Comparison of ENCODE assay signal across 20 cellular contexts in the genomic region with DNA sequence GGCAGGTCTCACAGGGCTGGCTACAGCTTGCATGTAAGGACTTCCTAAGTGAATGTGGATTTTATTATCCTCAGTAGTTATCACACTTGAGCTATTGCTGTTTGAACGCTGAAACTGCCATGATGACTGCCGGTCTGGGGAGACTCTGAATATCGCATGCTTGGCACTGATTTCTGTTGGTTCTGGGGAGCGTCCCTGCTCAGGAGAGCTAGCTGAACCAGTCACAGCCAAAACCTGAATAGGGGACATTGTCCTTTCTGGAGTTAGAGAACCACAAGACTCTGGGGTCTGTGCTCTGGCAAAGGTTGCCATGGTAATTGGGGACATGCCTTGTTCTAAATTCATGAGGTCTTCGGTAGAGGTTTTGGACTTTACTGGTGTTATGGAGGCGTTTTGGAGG. TPM values are rescaled to one million over a fixed set of nuclear protein-coding genes. Genes with fewer than 3 reads are reported as not detected.
DNase-seq lines count a peak whose midpoint lies in the region; ATAC-seq and TF ChIP-seq lines count a peak whose summit lies in the region.
"Had no signal": no experiment of that assay in that cellular context is flagged by ENCODE, and none has a peak within 500 bp of the region (broad histone marks: within the 10 kb centered on the region; RNA-seq: fewer than 3 reads in every experiment).

No MANE protein-coding gene starts in this region.

- H3K27me3 ChIP-seq in esophagus muscularis mucosa (no peaks in the 10 kb centered on the region), sigmoid colon (no peaks in the 10 kb centered on the region), mammary epithelial cell (ENCODE audit: insufficient read depth, low read length) (no peaks in the 10 kb centered on the region), body of pancreas (no peaks in the 10 kb centered on the region)
- H3K27me3 ChIP-seq: BE2C, MG63 had no signal

- H3K4me3 ChIP-seq in esophagus muscularis mucosa: no peak overlapping the region
- no peak overlapping the region for H3K4me3 ChIP-seq in sigmoid colon
- no peak overlapping the region for H3K4me3 ChIP-seq in mammary epithelial cell (replicated peaks in 1 of 3; ENCODE audit: insufficient read depth in 1 of 3, low read depth in 2 of 3, low read length in 3 of 3)
- no peak overlapping the region for H3K4me3 ChIP-seq in body of pancreas
- H3K4me3 ChIP-seq: MG63 had no signal

- no peak for ATAC-seq in left ventricle myocardium superior
- ATAC-seq in body of pancreas: no peak
- ATAC-seq: PC-3 had no signal

- peaks cover 70% of the 10 kb centered on the region for H3K79me2 ChIP-seq in mammary epithelial cell (ENCODE audit: insufficient read depth, low read length)

- TF ChIP-seq EP300 in esophagus muscularis mucosa (IDR thresholded peaks at IDR 0.05): no peak
- no peak for TF ChIP-seq EP300 in sigmoid colon (IDR thresholded peaks at IDR 0.05)

- H2AFZ ChIP-seq in mammary epithelial cell (ENCODE audit: low read depth, low read length): no peak overlapping the region

- peaks cover 0 to 39% (median 13%) of the 10 kb centered on the region in 4 donors for H3K36me3 ChIP-seq in esophagus muscularis mucosa
- peaks cover 0 to 18% (median 5%) of the 10 kb centered on the region in 4 donors for H3K36me3 ChIP-seq in sigmoid colon
- H3K36me3 ChIP-seq in mammary epithelial cell (ENCODE audit: insufficient read depth, low read length): no peaks in the 10 kb centered on the region
- no peaks in the 10 kb centered on the region for H3K36me3 ChIP-seq in body of pancreas (replicated peaks in 1 of 2; ENCODE audit: insufficient read depth in 1 of 2, low read depth in 2 of 2)
- H3K36me3 ChIP-seq: BE2C had no signal

- dilution Hi-C loops in mammary epithelial cell (cut with HindIII; ENCODE audit: low sequenced_read_pairs): no loop called here

- no peak for TF ChIP-seq CTCF in esophagus muscularis mucosa (IDR thresholded peaks at IDR 0.05)
- TF ChIP-seq CTCF in sigmoid colon (IDR thresholded peaks at IDR 0.05): no peak
- no peak for TF ChIP-seq CTCF in mammary epithelial cell (conservative IDR thresholded peaks at IDR 0.05 in 1 of 2, IDR thresholded peaks at IDR 0.05 in 1 of 2; ENCODE audit: extremely low read depth in 1 of 2, insufficient read depth in 1 of 2, low read depth in 1 of 2, low read length in 2 of 2)
- no peak for TF ChIP-seq CTCF in body of pancreas (IDR thresholded peaks at IDR 0.05)

- intact Hi-C loops in left ventricle myocardium superior (cut with micrococcal nuclease): loop anchor here (10.0 kb wide), 1 partner anchor 206 kb away; no protein-coding TSS in a partner anchor
- intact Hi-C loops in cardiac septum (cut with DNase I): loop anchor here (5.0 kb wide), 1 partner anchor 74 kb away; no protein-coding TSS in a partner anchor
- intact Hi-C loops in esophagus muscularis mucosa (cut with DNase I): loop anchor here (10.0 kb wide), 1 partner anchor 196 kb away; no protein-coding TSS in a partner anchor
- intact Hi-C loops in sigmoid colon (cut with DNase I): loop anchor here (5.0 kb wide), 1 partner anchor 89 kb away; no protein-coding TSS in a partner anchor
- intact Hi-C loops in mammary epithelial cell (cut with micrococcal nuclease): no loop called here
- intact Hi-C loops in body of pancreas (cut with DNase I): loop anchor here (5.0 kb wide), 1 partner anchor 404 kb away; no protein-coding TSS in a partner anchor

- CTCF ChIA-PET in mammary epithelial cell (lab: Charles Lee; ENCODE audit: low non-redundant PET): no interaction called here

- no peak for TF ChIP-seq POLR2A in esophagus muscularis mucosa (IDR thresholded peaks at IDR 0.05; ENCODE audit: low read depth)
- no peak for TF ChIP-seq POLR2A in sigmoid colon (IDR thresholded peaks at IDR 0.05)
- TF ChIP-seq POLR2A in body of pancreas (IDR thresholded peaks at IDR 0.05): no peak

- H3K4me1 ChIP-seq in esophagus muscularis mucosa (peaks cover 47 to 84% (median 55%) of the 10 kb centered on the region in 4 donors), sigmoid colon (peaks cover 0 to 96% (median 72%) of the 10 kb centered on the region in 4 donors), mammary epithelial cell (ENCODE audit: insufficient read depth, low read length) (no peaks in the 10 kb centered on the region), body of pancreas (peaks cover 13% of the 10 kb centered on the region)
- H3K4me1 ChIP-seq: BE2C had no signal

- WGBS in esophagus muscularis mucosa: 80% methylated on average over 6 of the region's 6 CpGs
- WGBS in sigmoid colon, 2 donors: 88 to 89% methylated on average over 6 of the region's 6 CpGs
- 95% methylated on average over 6 of the region's 6 CpGs for WGBS in mammary epithelial cell (ENCODE audit: low coverage, missing lambda C conversion rate)
- 90 to 92% methylated on average over 6 of the region's 6 CpGs for WGBS in body of pancreas, 2 donors

- peak; percentile 27 for DNase-seq in left ventricle myocardium superior
- no peak for DNase-seq in cardiac septum (ENCODE audit: low spot score)
- no peak for DNase-seq in esophagus muscularis mucosa (ENCODE audit: extremely low spot score)
- no peak for DNase-seq in sigmoid colon
- DNase-seq in mammary epithelial cell: no peak
- DNase-seq in GM19238 (ENCODE audit: insufficient read length, low spot score): no peak
- no peak for DNase-seq in body of pancreas
- DNase-seq: BE2C; Caco-2; CD4-positive, CD25-positive, alpha-beta regulatory T cell; Kasumi-1; MG63; NCI-H1048; NCI-H1436; NCI-H1930; NCI-H226; NCI-H524 treated with DMSO at 0.1 percent for 48 hours; PC-3; RPMI8226 had no signal

- H3K27ac ChIP-seq in esophagus muscularis mucosa (replicated peaks in 1 of 4) (peak overlapping the region; percentile 78 to 85 (median 80)), sigmoid colon (peak overlapping the region; percentile 70 to 95 (median 88)), mammary epithelial cell (ENCODE audit: insufficient read depth, low read depth, low read length) (no peak overlapping the region), body of pancreas (no peak overlapping the region)
- H3K27ac ChIP-seq: HL-60 had no signal

- no peak overlapping the region for H3K9ac ChIP-seq in mammary epithelial cell (ENCODE audit: insufficient read depth, low read length)

- H3K4me2 ChIP-seq in mammary epithelial cell (ENCODE audit: insufficient read depth, low read depth, low read length): no peak overlapping the region

- no peaks in the 10 kb centered on the region for H4K20me1 ChIP-seq in mammary epithelial cell (ENCODE audit: insufficient read depth, low read length)

- BruUV-seq in mammary epithelial cell (replicated peaks; lab: Mats Ljungman, UMichigan): no TSS peak

- peaks cover 0 to 6% (median 4%) of the 10 kb centered on the region in 4 donors for H3K9me3 ChIP-seq in esophagus muscularis mucosa
- no peaks in the 10 kb centered on the region for H3K9me3 ChIP-seq in sigmoid colon
- no peaks in the 10 kb centered on the region for H3K9me3 ChIP-seq in mammary epithelial cell (replicated peaks; ENCODE audit: insufficient read depth, low read length)
- no peaks in the 10 kb centered on the region for H3K9me3 ChIP-seq in body of pancreas
- H3K9me3 ChIP-seq: BE2C, Caco-2, MG63 had no signal

- in situ Hi-C loops in mammary epithelial cell (cut with MboI; ENCODE audit: low sequenced_read_pairs in 2 of 2): no loop called here

RNA-seq across cellular contexts. Expression of gene CMSS1, which starts 30.8 kb away (rescaled TPM):
- total RNA-seq in left ventricle myocardium superior (34.5 TPM), cardiac septum (22.0 TPM), esophagus muscularis mucosa (10 to 100 TPM; 11.2 to 16.3 (median 14.1) TPM), sigmoid colon (10 to 100 TPM; 11.1 to 19.4 (median 16.6) TPM), mammary epithelial cell (10 to 100 TPM; 20.8 to 55.3 TPM), body of pancreas (10 to 100 TPM in 1 of 2 donors, 1 to 10 TPM in 1; 3.9 to 21.4 TPM)
- polyA plus RNA-seq in sigmoid colon (10 to 100 TPM in 1 of 3 donors, 1 to 10 TPM in 2; 6.0 to 19.2 (median 7.6) TPM), mammary epithelial cell (24.7 TPM)
- 0.67 TPM for polyA minus RNA-seq in mammary epithelial cell

Comparison
In these comparisons a context has a peak if more than half of its experiments do, and no peak if none do; other contexts are left out.
1. H3K27ac ChIP-seq: peak in esophagus muscularis mucosa (4 of 4) and sigmoid colon (4 of 4); none in mammary epithelial cell (single experiment) and body of pancreas (0 of 4).